ENCODE assay signal across 11 cellular contexts in the genomic region with DNA sequence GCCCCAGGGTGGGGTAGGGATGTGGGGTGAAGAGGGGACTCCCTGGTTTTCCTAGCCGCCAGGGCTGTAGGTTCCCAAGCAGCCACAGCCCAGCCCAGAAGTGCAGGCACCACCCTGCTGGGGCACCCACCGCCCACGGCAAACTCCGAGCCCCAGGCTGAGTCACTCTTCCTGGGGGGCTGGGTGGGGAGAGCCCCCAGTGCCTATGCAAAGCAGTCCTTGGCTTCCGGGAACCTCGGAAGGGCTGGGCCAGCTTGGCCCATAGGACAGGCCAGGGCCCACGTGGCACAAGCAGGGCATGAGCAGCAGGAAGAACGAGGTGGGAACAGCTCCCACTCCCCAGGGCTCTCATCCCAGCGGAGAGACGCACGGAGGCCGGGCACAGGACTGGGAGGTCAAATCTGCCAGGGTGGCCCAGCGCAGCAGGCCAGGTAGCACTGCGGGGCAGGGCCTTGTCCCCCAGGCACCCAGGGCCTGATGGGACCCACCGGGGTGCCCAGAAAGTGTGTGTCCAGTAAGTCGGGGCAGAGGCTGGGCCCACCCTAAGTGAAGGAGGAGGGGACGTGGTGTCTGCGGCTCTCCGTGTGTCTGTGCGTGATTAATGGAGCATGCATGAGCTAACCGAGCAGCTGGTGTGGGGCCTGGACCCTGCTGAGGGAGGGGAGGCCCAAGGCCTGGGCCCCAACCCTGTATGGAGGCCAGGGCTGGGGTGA. TPM values are rescaled to one million over a fixed set of nuclear protein-coding genes. Genes with fewer than 3 reads are reported as not detected.
A peak's percentile ranks its signal among the peaks of the same experiment; 100 is the strongest.
DNase-seq lines count a peak whose midpoint lies in the region; TF ChIP-seq lines count a peak whose summit lies in the region.
"Had no signal": no experiment of that assay in that cellular context is flagged by ENCODE, and none has a peak within 500 bp of the region (broad histone marks: within the 10 kb centered on the region; RNA-seq: fewer than 3 reads in every experiment).

No MANE protein-coding gene starts in this region.

- peaks cover 2 to 60% (median 41%) of the 10 kb centered on the region in 7 donors for H3K27me3 ChIP-seq in spleen (replicated peaks in 1 of 7)

- H3K4me3 ChIP-seq in spleen, result peak overlapping the region in 1 of 8 donors; percentile 21
- H3K4me3 ChIP-seq: cardiac muscle cell had no signal

- peaks cover 17% of the 10 kb centered on the region for H3K27me3 Mint-ChIP-seq in Calu3 (ENCODE audit: unreplicated experiment)

- no peaks in the 10 kb centered on the region for H3K9me3 Mint-ChIP-seq in Calu3 (ENCODE audit: low read depth, unreplicated experiment)

- H3K4me3 Mint-ChIP-seq in Calu3 (ENCODE audit: low read depth, unreplicated experiment), result peak overlapping the region; percentile 31

- no peaks in the 10 kb centered on the region for H3K36me3 ChIP-seq in spleen
- H3K36me3 ChIP-seq: cardiac muscle cell had no signal

- TF ChIP-seq CTCF in Calu3 (IDR thresholded peaks at IDR 0.05; ENCODE audit: unreplicated experiment), result no peak
- TF ChIP-seq CTCF in spleen (IDR thresholded peaks at IDR 0.05 in 8 of 11, conservative IDR thresholded peaks at IDR 0.05 in 3 of 11), result no peak

- peak; percentile 79 for DNase-seq in Calu3
- DNase-seq in HT1080 (ENCODE audit: low read depth), result peak; percentile 24
- peak; percentile 72 for DNase-seq in activated T-helper 9 cell treated with anti-CD3 and anti-CD28 coated beads, Interleukin-2, amount 50 U/mL, for 16 hours (ENCODE audit: low read depth)
- peak; percentile 78 for DNase-seq in spleen
- DNase-seq in COLO829 (ENCODE audit: low spot score), result no peak
- no peak for DNase-seq in anterior cingulate cortex (lab: John Stamatoyannopoulos, UW)
- no peak for DNase-seq in GM19240 (ENCODE audit: insufficient read length, low spot score)
- DNase-seq in cerebellar nuclear complex (lab: John Stamatoyannopoulos, UW), result no peak
- DNase-seq: NCI-H774 had no signal

- BruUV-seq in Calu3 (replicated peaks; lab: Mats Ljungman, UMichigan), result no TSS peak

- peaks cover 0 to 60% (median 38%) of the 10 kb centered on the region in 6 donors for H3K4me1 ChIP-seq in spleen

- WGBS in spleen, 5 donors, result 58 to 79% (median 69%) methylated on average over 8 to 21 of the region's 21 CpGs

- intact Hi-C loops in Calu3 (cut with micrococcal nuclease; ENCODE audit: unreplicated experiment), result no loop called here
- intact Hi-C loops in spleen (cut with DNase I; ENCODE audit: low total_unique reads), result no loop called here

- peaks cover 10% of the 10 kb centered on the region for H3K4me1 Mint-ChIP-seq in Calu3 (ENCODE audit: low read depth, unreplicated experiment)

- TF ChIP-seq POLR2A in spleen (IDR thresholded peaks at IDR 0.05), result no peak

- no peaks in the 10 kb centered on the region for H3K9me3 ChIP-seq in spleen

- H3K27ac ChIP-seq in spleen, result peak overlapping the region in 1 of 8 donors; percentile 62
- H3K27ac ChIP-seq: cardiac muscle cell had no signal

- no peak overlapping the region for H3K27ac Mint-ChIP-seq in Calu3 (ENCODE audit: unreplicated experiment)

- CTCF ChIA-PET in Calu3 (lab: Charles Lee), result no interaction called here

- peaks cover 10% of the 10 kb centered on the region for H3K36me3 Mint-ChIP-seq in Calu3 (ENCODE audit: insufficient read depth, unreplicated experiment)

RNA-seq across cellular contexts. Expression of a gene that starts 4.6 kb away (rescaled TPM):
- total RNA-seq in Calu3 (2022), result not detected in 2 replicates
- not detected in 2 replicates for total RNA-seq in HT1080 (2014; rRNA removed; shearing (Covaris generic))
- polyA plus RNA-seq in HT1080 (2015; cell fraction: cytosol; rRNA removed), result not detected in 2 replicates
- not detected in 2 replicates for polyA plus RNA-seq in HT1080 (2015; cell fraction: nucleus; rRNA removed)
- 1 to 10 TPM in 2 of 7 donors, under 1 TPM in 5; 0.23 to 1.9 (median 0.94) TPM for total RNA-seq in spleen
- 1 to 10 TPM in 1 of 3 donors, under 1 TPM in 2; 0.21 to 1.2 (median 0.33) TPM for polyA plus RNA-seq in spleen
- polyA plus RNA-seq: cardiac muscle cell, keratinocyte had no signal

RNA-seq across cellular contexts. Expression of a gene that starts 41.0 kb away (rescaled TPM):
- total RNA-seq in Calu3 (2022), result not detected in 2 replicates
- total RNA-seq in HT1080 (2014; rRNA removed; shearing (Covaris generic)), result not detected in 2 replicates
- not detected in 2 replicates for polyA plus RNA-seq in HT1080 (2015; cell fraction: cytosol; rRNA removed)
- not detected in 2 replicates for polyA plus RNA-seq in HT1080 (2015; cell fraction: nucleus; rRNA removed)
- not detected for total RNA-seq in spleen
- polyA plus RNA-seq in spleen, result not detected
- total RNA-seq: cardiac muscle cell had no signal
- polyA plus RNA-seq: cardiac muscle cell, keratinocyte had no signal

RNA-seq across cellular contexts. Expression of a gene that starts 56.6 kb away (rescaled TPM):
- total RNA-seq in Calu3 (2022), result 86.3 and 97.3 TPM in 2 replicates
- 56.8 and 58.1 TPM in 2 replicates for total RNA-seq in HT1080 (2014; rRNA removed; shearing (Covaris generic))
- 51.0 and 59.1 TPM in 2 replicates for polyA plus RNA-seq in HT1080 (2015; cell fraction: cytosol; rRNA removed)
- polyA plus RNA-seq in HT1080 (2015; cell fraction: nucleus; rRNA removed), result 53.4 and 59.0 TPM in 2 replicates
- 100 to 1,000 TPM in 5 of 7 donors, 10 to 100 TPM in 2; 72.1 to 134 (median 109) TPM for total RNA-seq in spleen
- 10 to 100 TPM; 49.5 to 84.4 (median 52.0) TPM for polyA plus RNA-seq in spleen

Comparison
In these comparisons a context has a peak if more than half of its experiments do, and no peak if none do; other contexts are left out.
1. DNase-seq: peak in Calu3 (single experiment), HT1080 (single experiment), activated T-helper 9 cell treated with anti-CD3 and anti-CD28 coated beads, Interleukin-2, amount 50 U/mL, for 16 hours (single experiment) and spleen (single experiment); none in COLO829 (single experiment), anterior cingulate cortex (0 of 58), GM19240 (single experiment) and cerebellar nuclear complex (0 of 2).